Comparison of ENCODE assay signal across 27 cellular contexts in genomic region chrX:133819546-133819945, GRCh38.
"Had no signal": no experiment of that assay in that cellular context is flagged by ENCODE, and none has a peak within 500 bp of the region (broad histone marks: within the 10 kb centered on the region; RNA-seq: fewer than 3 reads in every experiment).

No MANE protein-coding gene starts in this region.

- H3K9me3 ChIP-seq: left lung, lower lobe of right lung, ovary, prostate gland, sigmoid colon, tibial nerve, uterus had no signal

- H3K36me3 ChIP-seq: left lung, lower lobe of right lung, ovary, prostate gland, sigmoid colon, tibial nerve, uterus had no signal

- ATAC-seq: left cardiac atrium; left lung; lower lobe of right lung; naive thymus-derived CD4-positive, alpha-beta T cell; natural killer cell treated with Interleukin-12 subunit alpha and Interleukin-12 subunit beta and Interleukin-15 and Interleukin-18, amount 100 ng/mL, for 72 hours; right cardiac atrium; stimulated activated memory B cell treated with anti-CD40 and anti-IgM and Interleukin-4, amounts not matched to agents 10 μg/mL and 1 μg/mL and 100 μg/mL, for 72 hours; stimulated activated naive CD8-positive, alpha-beta T cell treated with anti-CD3 and anti-CD28 coated beads, Interleukin-15, amount 100 ng/mL, for 72 hours had no signal

- H3K27ac ChIP-seq: left lung, lower lobe of right lung, ovary, prostate gland, sigmoid colon, tibial nerve, uterus had no signal

- H3K4me3 ChIP-seq: left lung, lower lobe of right lung, ovary, prostate gland, sigmoid colon, smooth muscle cell, tibial nerve, uterus had no signal

- H3K4me1 ChIP-seq: left lung, lower lobe of right lung, prostate gland, sigmoid colon, tibial nerve, uterus had no signal

- H3K27me3 ChIP-seq: ovary, sigmoid colon had no signal

- FAIRE-seq: keratinocyte had no signal

- DNase-seq: hippocampal formation; kidney glomerular epithelial cell; left cardiac atrium; left lung; lower lobe of right lung; mammary epithelial cell; mesenchymal stem cell; naive thymus-derived CD4-positive, alpha-beta T cell; ovary; posterior cingulate gyrus; retina; right cardiac atrium; sigmoid colon; stimulated activated CD4-positive, alpha-beta T cell treated with anti-CD3 and anti-CD28 coated beads, Interleukin-1b, Interleukin-23, amount 100 ng/mL, for 48 hours; stimulated activated CD4-positive, alpha-beta T cell treated with anti-CD3 and anti-CD28 coated beads, Interleukin-2, amount 100 ng/mL, for 48 hours; stimulated activated CD4-positive, alpha-beta T cell treated with anti-CD3 and anti-CD28 coated beads, Interleukin-4, amount 100 ng/mL, for 4 hours; stimulated activated CD8-positive, alpha-beta memory T cell treated with anti-CD3 and anti-CD28 coated beads, Interleukin-4, amount 100 ng/mL, for 48 hours; stimulated activated naive CD4-positive, alpha-beta T cell treated with Interleukin-2 at 50 U/mL for 16 hours; stimulated activated naive CD8-positive, alpha-beta T cell treated with anti-CD3 and anti-CD28 coated beads, Interleukin-15, amount 100 ng/mL, for 72 hours; substantia nigra; uterus had no signal
